ENCODE assay signal across 38 cellular contexts in genomic region chr1:169729991-169730390, GRCh38. TPM values are rescaled to one million over a fixed set of nuclear protein-coding genes. Genes with fewer than 3 reads are reported as not detected.
"Had no signal": no experiment of that assay in that cellular context is flagged by ENCODE, and none has a peak within 500 bp of the region (broad histone marks: within the 10 kb centered on the region; RNA-seq: fewer than 3 reads in every experiment).

No MANE protein-coding gene starts in this region.

- DNase-seq: Karpas-422, Kasumi-1, MG63, MM.1S, MV-4-11, NCI-H1048, NCI-H1092, NCI-H1092 treated with DMSO at 0.1 percent for 48 hours, NCI-H1105, NCI-H1105 treated with DMSO at 0.1 percent for 48 hours, NCI-H1417, NCI-H1417 treated with DMSO at 0.1 percent for 48 hours, NCI-H1436, NCI-H1436 treated with DMSO at 0.1 percent for 48 hours, NCI-H146, NCI-H1694, NCI-H1694 treated with DMSO at 0.1 percent for 48 hours, NCI-H187, NCI-H187 treated with DMSO at 0.1 percent for 48 hours, NCI-H1930, NCI-H2029, NCI-H2029 treated with DMSO at 0.1 percent for 48 hours, NCI-H2081, NCI-H2081 treated with DMSO at 0.1 percent for 48 hours, NCI-H2107, NCI-H2171, NCI-H2171 treated with DMSO at 0.1 percent for 48 hours, NCI-H2227 treated with DMSO at 0.1 percent for 48 hours, NCI-H226, NCI-H345, NCI-H446, NCI-H446 treated with DMSO at 0.1 percent for 48 hours, NCI-H510A had no signal

- H3K4me3 ChIP-seq: MG63 had no signal

- H3K27ac ChIP-seq: KMS-11 had no signal

- H3K9me3 ChIP-seq: MG63 had no signal

- H3K27me3 ChIP-seq: MG63 had no signal

- H3K36me3 ChIP-seq: MG63 had no signal

RNA-seq across cellular contexts. Expression of gene SELE, which starts 3.9 kb away (rescaled TPM):
- total RNA-seq: LHCN-M2, M059J, MCF 10A, NCI-H460 had no signal

RNA-seq across cellular contexts. Expression of gene SELL, which starts 18.6 kb away (rescaled TPM):
- total RNA-seq: LHCN-M2, MCF 10A, NCI-H460 had no signal
